ENCODE assay signal across 11 cellular contexts in the genomic region with DNA sequence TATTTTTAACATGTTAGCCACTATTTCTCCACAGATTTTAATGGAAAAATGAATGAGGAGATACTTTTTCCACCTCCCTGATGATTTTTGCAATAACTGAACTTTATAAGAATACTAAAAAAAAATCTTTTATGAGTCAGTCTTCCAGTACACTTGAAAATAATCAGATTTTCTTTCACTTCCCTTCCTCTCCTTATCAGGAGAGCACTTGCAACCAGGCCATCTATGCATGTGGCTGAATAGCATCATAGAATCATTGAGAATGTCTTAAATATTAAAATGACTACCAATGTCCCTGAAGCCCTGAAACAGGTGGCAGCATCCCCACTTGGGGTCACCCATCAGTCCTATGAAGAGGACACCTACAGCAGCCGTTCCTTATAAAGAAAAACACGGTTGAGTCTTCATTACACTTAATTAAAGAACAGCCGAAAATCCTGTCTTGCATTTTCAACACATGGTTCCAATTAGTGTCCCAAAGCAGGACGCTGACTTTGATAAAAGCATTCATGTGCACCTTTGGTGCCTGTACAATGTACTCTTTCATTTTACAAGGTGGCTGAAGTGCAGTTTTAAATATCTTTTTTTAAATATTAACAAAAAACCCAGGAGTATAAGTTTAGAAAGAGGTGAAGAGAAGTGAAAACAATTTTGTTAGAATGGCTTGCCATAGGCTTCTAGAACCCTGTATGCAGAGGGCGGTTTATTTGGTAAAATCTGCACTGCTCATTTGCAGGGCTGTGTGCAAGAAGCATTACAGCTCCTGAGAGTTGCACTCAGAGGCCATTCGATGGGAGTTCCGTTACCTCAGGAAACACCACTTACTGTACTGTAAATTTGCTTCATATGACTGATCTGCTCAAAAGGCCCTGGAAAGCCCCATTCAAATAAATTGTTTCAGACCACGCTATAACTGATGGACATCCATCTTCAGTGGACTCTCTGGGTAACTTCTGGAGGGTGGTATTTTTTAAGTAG.
DNase-seq lines count a peak whose midpoint lies in the region; ATAC-seq and TF ChIP-seq lines count a peak whose summit lies in the region.
"Had no signal": no experiment of that assay in that cellular context is flagged by ENCODE, and none has a peak within 500 bp of the region (broad histone marks: within the 10 kb centered on the region; RNA-seq: fewer than 3 reads in every experiment).

No MANE protein-coding gene starts in this region.

- no peak for TF ChIP-seq CTCF in GM12864 (IDR thresholded peaks at IDR 0.05; ENCODE audit: low read depth, low read length, missing control alignments)

- peak; percentile 47 for DNase-seq in GM12864 (ENCODE audit: low read depth)
- DNase-seq in MV-4-11 (lab: John Stamatoyannopoulos, UW) = peak; percentile 81
- no peak for DNase-seq in H4 (ENCODE audit: low spot score)
- no peak for DNase-seq in effector CD8-positive, alpha-beta T cell (lab: John Stamatoyannopoulos, UW)
- DNase-seq in mucosa of gallbladder (ENCODE audit: low spot score) = no peak
- DNase-seq in GOT3 (lab: John Stamatoyannopoulos, UW) = no peak
- DNase-seq: activated CD4-positive, alpha-beta memory T cell treated with anti-CD3 and anti-CD28 coated beads, Interleukin-2, amount 10 ng/mL, durations not matched to agents 7 days and 5 days; DND-41; NCI-H526 treated with DMSO at 0.1 percent for 48 hours had no signal

- H3K4me3 ChIP-seq in GM12864 (ENCODE audit: low read depth, low read length) = no peak overlapping the region; the same call in 1 of the 2 replicates

- ATAC-seq in GM19438 (IDR thresholded peaks at IDR 0.05; ENCODE audit: low read depth, unreplicated experiment) (peak; percentile 55), HG02870 (IDR thresholded peaks at IDR 0.05; ENCODE audit: unreplicated experiment) (peak; percentile 60)

Comparison
In these comparisons a context has a peak if more than half of its experiments do, and no peak if none do; other contexts are left out.
1. DNase-seq: peak in GM12864 (single experiment) and MV-4-11 (single experiment); none in H4 (single experiment), effector CD8-positive, alpha-beta T cell (single experiment), mucosa of gallbladder (single experiment) and GOT3 (single experiment).